Comparison of ENCODE assay signal across 1 cellular context in the genomic region with DNA sequence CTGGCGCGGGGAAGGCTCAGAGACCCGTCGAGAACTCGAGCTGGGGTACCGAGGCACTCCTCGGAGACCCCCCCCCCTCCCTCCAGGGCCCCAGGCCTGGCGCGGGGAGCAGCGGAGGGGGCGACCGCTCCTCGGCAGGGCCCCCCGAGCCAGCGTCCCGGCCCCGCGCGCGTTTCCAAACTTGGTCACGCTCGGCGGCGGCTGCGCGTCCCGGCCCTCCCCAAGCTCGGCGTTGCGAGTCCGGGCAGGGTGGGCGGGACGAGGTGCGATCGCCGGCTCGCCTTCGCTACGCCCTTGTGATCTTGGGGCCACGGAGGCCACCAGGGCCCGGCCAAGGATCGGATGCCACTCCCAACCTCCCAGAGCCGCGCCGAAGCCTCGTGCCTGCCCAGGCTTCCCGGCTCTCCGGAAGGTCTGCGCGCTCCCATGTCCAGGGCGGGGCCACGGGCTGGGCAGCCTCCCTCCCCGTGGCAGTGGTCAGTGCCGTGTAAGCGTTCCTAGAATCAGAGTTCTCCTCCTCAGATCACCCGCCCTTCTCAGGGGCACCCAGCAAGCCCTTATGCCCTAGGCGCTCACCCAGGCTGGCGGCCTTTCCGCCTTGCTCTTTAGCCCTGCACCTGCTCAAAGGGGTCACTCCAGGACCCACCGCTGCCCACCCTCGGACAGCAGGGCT.
TF ChIP-seq lines count a peak whose summit lies in the region.

No MANE protein-coding gene starts in this region.

TF ChIP-seq in HepG2, 621 proteins besides CTCF, POLR2A, EP300 and RAD21 (continued from another document and continues in another):
- 0 out of 2 replicates have a peak, but pooled peaks have one; percentile 33 for TF ChIP-seq KMT2B (CRISPR knock-in tag; IDR thresholded peaks at IDR 0.05)
- no peak for TF ChIP-seq ZNF207 (IDR thresholded peaks at IDR 0.05; ENCODE audit: borderline replicate concordance)
- TF ChIP-seq IRF2 (CRISPR knock-in tag; IDR thresholded peaks at IDR 0.05), result peak; percentile 74
- peak; percentile 70 for TF ChIP-seq PTBP1 (IDR thresholded peaks at IDR 0.05; ENCODE audit: low read depth, low read length, poor library complexity, severe bottlenecking)
- TF ChIP-seq ZNF10 (CRISPR knock-in tag; IDR thresholded peaks at IDR 0.05; ENCODE audit: borderline replicate concordance, low read depth), result no peak
- TF ChIP-seq BORCS8-MEF2B (CRISPR knock-in tag; IDR thresholded peaks at IDR 0.05), result peak; percentile 81
- no peak for TF ChIP-seq NCOR1 (IDR thresholded peaks at IDR 0.05; ENCODE audit: borderline replicate concordance, low read length)
- TF ChIP-seq, protein P1, sequence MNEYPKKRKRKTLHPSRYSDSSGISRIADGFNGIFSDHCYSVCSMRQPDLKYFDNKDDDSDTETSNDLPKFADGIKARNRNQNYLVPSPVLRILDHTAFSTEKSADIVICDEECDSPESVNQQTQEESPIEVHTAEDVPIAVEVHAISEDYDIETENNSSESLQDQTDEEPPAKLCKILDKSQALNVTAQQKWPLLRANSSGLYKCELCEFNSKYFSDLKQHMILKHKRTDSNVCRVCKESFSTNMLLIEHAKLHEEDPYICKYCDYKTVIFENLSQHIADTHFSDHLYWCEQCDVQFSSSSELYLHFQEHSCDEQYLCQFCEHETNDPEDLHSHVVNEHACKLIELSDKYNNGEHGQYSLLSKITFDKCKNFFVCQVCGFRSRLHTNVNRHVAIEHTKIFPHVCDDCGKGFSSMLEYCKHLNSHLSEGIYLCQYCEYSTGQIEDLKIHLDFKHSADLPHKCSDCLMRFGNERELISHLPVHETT (CRISPR knock-in tag; conservative IDR thresholded peaks at IDR 0.05), result 0 out of 2 replicates have a peak, but pooled peaks have one; percentile 0
- no peak for TF ChIP-seq HOXA9 (CRISPR knock-in tag; IDR thresholded peaks at IDR 0.05; ENCODE audit: borderline replicate concordance)
- no peak for TF ChIP-seq ZNF446 (CRISPR knock-in tag; IDR thresholded peaks at IDR 0.05)
- TF ChIP-seq TP53 (CRISPR knock-in tag; conservative IDR thresholded peaks at IDR 0.05), result peak; percentile 90
- peak; percentile 95 for TF ChIP-seq NKX3-1 (CRISPR knock-in tag; IDR thresholded peaks at IDR 0.05)
- peak; percentile 70; the same call in 1 of the 2 replicates for TF ChIP-seq ZNF670 (CRISPR knock-in tag; IDR thresholded peaks at IDR 0.05; ENCODE audit: borderline replicate concordance)
- peak; percentile 57; the same call in 1 of the 2 replicates for TF ChIP-seq MIXL1 (CRISPR knock-in tag; IDR thresholded peaks at IDR 0.05)
- TF ChIP-seq NPAS2 (CRISPR knock-in tag; IDR thresholded peaks at IDR 0.05; ENCODE audit: borderline replicate concordance), result 0 out of 2 replicates have a peak, but pooled peaks have one; percentile 88
- TF ChIP-seq ZNF329 (CRISPR knock-in tag; IDR thresholded peaks at IDR 0.05; ENCODE audit: low read depth), result peak; percentile 60; the same call in 1 of the 2 replicates
- 0 out of 2 replicates have a peak, but pooled peaks have one; percentile 45 for TF ChIP-seq ZHX1 (CRISPR knock-in tag; IDR thresholded peaks at IDR 0.05; ENCODE audit: low read depth)
- no peak for TF ChIP-seq CHCHD3 (CRISPR knock-in tag; IDR thresholded peaks at IDR 0.05)
- TF ChIP-seq NCOA5 (CRISPR knock-in tag; IDR thresholded peaks at IDR 0.05), result 0 out of 2 replicates have a peak, but pooled peaks have one; percentile 12
- TF ChIP-seq PRDM10 (CRISPR knock-in tag; IDR thresholded peaks at IDR 0.05; ENCODE audit: low read depth), result peak; percentile 88
- TF ChIP-seq CBX1 (IDR thresholded peaks at IDR 0.05; ENCODE audit: low read depth), result peak; percentile 5
- no peak; the same call in 1 of the 2 replicates for TF ChIP-seq ZNF768 (CRISPR knock-in tag; IDR thresholded peaks at IDR 0.05)
- 0 out of 2 replicates have a peak, but pooled peaks have one; percentile 30 for TF ChIP-seq ZMYM2 (CRISPR knock-in tag; IDR thresholded peaks at IDR 0.05)
- TF ChIP-seq ATM (IDR thresholded peaks at IDR 0.05; ENCODE audit: borderline replicate concordance), result no peak
- peak; percentile 89 for TF ChIP-seq ZNF580 (CRISPR knock-in tag; IDR thresholded peaks at IDR 0.05; ENCODE audit: borderline replicate concordance, low read depth)
- TF ChIP-seq ARNT (IDR thresholded peaks at IDR 0.05), result no peak
- TF ChIP-seq ERF (CRISPR knock-in tag; IDR thresholded peaks at IDR 0.05), result peak; percentile 78; the same call in 1 of the 2 replicates
- TF ChIP-seq JUN (CRISPR knock-in tag; IDR thresholded peaks at IDR 0.05), result peak; percentile 45; the same call in 1 of the 2 replicates
- 0 out of 2 replicates have a peak, but pooled peaks have one; percentile 44 for TF ChIP-seq ZNF644 (CRISPR knock-in tag; IDR thresholded peaks at IDR 0.05; ENCODE audit: low read depth)
- no peak for TF ChIP-seq ZBTB4 (CRISPR knock-in tag; IDR thresholded peaks at IDR 0.05; ENCODE audit: borderline replicate concordance)
- TF ChIP-seq ZBTB25 (CRISPR knock-in tag; IDR thresholded peaks at IDR 0.05), result peak; percentile 54; the same call in 1 of the 2 replicates
- TF ChIP-seq, protein P2, sequence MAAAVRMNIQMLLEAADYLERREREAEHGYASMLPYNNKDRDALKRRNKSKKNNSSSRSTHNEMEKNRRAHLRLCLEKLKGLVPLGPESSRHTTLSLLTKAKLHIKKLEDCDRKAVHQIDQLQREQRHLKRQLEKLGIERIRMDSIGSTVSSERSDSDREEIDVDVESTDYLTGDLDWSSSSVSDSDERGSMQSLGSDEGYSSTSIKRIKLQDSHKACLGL (CRISPR knock-in tag; IDR thresholded peaks at IDR 0.05), result peak; percentile 73
- TF ChIP-seq, protein P3, sequence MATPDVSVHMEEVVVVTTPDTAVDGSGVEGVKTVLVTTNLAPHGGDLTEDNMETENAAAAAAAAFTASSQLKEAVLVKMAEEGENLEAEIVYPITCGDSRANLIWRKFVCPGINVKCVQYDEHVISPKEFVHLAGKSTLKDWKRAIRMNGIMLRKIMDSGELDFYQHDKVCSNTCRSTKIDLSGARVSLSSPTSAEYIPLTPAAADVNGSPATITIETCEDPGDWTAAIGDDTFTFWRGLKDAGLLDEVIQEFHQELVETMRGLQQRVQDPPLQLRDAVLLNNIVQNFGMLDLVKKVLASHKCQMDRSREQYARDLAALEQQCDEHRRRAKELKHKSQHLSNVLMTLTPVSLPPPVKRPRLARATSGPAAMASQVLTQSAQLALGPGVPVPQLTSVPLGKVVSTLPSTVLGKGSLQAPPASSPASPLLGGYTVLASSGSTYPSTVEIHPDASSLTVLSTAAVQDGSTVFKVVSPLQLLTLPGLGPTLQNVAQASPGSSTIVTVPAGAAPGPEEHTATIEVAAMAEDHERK (CRISPR knock-in tag; IDR thresholded peaks at IDR 0.05; ENCODE audit: low read depth), result no peak
- TF ChIP-seq, protein P4, sequence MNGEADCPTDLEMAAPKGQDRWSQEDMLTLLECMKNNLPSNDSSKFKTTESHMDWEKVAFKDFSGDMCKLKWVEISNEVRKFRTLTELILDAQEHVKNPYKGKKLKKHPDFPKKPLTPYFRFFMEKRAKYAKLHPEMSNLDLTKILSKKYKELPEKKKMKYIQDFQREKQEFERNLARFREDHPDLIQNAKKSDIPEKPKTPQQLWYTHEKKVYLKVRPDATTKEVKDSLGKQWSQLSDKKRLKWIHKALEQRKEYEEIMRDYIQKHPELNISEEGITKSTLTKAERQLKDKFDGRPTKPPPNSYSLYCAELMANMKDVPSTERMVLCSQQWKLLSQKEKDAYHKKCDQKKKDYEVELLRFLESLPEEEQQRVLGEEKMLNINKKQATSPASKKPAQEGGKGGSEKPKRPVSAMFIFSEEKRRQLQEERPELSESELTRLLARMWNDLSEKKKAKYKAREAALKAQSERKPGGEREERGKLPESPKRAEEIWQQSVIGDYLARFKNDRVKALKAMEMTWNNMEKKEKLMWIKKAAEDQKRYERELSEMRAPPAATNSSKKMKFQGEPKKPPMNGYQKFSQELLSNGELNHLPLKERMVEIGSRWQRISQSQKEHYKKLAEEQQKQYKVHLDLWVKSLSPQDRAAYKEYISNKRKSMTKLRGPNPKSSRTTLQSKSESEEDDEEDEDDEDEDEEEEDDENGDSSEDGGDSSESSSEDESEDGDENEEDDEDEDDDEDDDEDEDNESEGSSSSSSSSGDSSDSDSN (CRISPR knock-in tag; IDR thresholded peaks at IDR 0.05), result peak; percentile 92
- TF ChIP-seq ZNF343 (CRISPR knock-in tag; IDR thresholded peaks at IDR 0.05), result peak; percentile 99
